Comparison of ENCODE assay signal across 1 cellular context in the genomic region with DNA sequence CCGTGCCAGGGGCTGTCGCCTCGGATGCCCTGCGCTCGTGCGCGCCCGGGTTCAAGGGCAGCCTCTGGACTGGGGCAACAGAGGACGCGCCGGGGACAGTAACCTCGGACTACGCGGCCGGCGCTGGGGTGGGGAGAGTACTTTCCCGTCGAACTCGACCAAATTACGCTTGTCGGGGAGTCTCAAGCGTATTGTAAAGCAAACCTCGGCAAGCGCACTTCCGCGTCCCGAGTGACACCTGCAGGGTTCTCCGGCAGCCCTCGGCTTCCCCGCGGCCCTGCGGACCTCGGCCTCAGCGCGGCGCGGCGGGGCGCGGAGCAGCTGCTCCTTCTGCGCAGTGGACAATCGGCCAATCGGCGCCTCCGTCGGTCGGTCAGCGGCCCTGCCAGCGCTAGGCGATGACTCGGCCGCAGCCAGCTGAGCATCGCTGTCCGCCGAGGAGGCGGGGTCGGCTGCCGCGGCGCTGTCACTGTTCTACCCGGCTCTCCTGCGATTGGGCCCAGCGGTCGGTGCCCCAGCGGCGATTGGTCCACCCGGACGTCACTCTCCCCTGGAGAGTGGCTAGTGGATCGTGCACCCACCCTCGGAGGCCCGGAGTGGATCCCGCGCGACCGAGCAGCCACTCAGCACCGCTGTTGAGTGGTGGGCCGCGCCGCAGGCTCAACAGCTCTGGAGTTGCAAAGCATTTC.
TF ChIP-seq lines count a peak whose summit lies in the region.

A gene with protein sequence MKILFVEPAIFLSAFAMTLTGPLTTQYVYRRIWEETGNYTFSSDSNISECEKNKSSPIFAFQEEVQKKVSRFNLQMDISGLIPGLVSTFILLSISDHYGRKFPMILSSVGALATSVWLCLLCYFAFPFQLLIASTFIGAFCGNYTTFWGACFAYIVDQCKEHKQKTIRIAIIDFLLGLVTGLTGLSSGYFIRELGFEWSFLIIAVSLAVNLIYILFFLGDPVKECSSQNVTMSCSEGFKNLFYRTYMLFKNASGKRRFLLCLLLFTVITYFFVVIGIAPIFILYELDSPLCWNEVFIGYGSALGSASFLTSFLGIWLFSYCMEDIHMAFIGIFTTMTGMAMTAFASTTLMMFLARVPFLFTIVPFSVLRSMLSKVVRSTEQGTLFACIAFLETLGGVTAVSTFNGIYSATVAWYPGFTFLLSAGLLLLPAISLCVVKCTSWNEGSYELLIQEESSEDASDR (minus strand): TSS at position 433 of the 689 bp plus-strand sequence. CDS start 972 bp downstream, outside the sequence.

TF ChIP-seq in WTC11, 78 proteins besides CTCF, POLR2A, EP300 and RAD21 (continued from another document and continues in another):
- TF ChIP-seq, protein P1, sequence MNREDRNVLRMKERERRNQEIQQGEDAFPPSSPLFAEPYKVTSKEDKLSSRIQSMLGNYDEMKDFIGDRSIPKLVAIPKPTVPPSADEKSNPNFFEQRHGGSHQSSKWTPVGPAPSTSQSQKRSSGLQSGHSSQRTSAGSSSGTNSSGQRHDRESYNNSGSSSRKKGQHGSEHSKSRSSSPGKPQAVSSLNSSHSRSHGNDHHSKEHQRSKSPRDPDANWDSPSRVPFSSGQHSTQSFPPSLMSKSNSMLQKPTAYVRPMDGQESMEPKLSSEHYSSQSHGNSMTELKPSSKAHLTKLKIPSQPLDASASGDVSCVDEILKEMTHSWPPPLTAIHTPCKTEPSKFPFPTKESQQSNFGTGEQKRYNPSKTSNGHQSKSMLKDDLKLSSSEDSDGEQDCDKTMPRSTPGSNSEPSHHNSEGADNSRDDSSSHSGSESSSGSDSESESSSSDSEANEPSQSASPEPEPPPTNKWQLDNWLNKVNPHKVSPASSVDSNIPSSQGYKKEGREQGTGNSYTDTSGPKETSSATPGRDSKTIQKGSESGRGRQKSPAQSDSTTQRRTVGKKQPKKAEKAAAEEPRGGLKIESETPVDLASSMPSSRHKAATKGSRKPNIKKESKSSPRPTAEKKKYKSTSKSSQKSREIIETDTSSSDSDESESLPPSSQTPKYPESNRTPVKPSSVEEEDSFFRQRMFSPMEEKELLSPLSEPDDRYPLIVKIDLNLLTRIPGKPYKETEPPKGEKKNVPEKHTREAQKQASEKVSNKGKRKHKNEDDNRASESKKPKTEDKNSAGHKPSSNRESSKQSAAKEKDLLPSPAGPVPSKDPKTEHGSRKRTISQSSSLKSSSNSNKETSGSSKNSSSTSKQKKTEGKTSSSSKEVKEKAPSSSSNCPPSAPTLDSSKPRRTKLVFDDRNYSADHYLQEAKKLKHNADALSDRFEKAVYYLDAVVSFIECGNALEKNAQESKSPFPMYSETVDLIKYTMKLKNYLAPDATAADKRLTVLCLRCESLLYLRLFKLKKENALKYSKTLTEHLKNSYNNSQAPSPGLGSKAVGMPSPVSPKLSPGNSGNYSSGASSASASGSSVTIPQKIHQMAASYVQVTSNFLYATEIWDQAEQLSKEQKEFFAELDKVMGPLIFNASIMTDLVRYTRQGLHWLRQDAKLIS (CRISPR knock-in tag; IDR thresholded peaks at IDR 0.05; ENCODE audit: borderline replicate concordance), result no peak
- no peak for TF ChIP-seq EMX1 (CRISPR knock-in tag; IDR thresholded peaks at IDR 0.05)
- TF ChIP-seq FOXK1 (CRISPR knock-in tag; IDR thresholded peaks at IDR 0.05), result peak; percentile 85; the same call in 1 of the 2 replicates
- no peak for TF ChIP-seq GABPB1 (CRISPR knock-in tag; IDR thresholded peaks at IDR 0.05)
- no peak for TF ChIP-seq ZNF219 (CRISPR knock-in tag; IDR thresholded peaks at IDR 0.05; ENCODE audit: borderline replicate concordance)
- TF ChIP-seq ZNF232 (CRISPR knock-in tag; IDR thresholded peaks at IDR 0.05), result no peak
- TF ChIP-seq, protein P2, sequence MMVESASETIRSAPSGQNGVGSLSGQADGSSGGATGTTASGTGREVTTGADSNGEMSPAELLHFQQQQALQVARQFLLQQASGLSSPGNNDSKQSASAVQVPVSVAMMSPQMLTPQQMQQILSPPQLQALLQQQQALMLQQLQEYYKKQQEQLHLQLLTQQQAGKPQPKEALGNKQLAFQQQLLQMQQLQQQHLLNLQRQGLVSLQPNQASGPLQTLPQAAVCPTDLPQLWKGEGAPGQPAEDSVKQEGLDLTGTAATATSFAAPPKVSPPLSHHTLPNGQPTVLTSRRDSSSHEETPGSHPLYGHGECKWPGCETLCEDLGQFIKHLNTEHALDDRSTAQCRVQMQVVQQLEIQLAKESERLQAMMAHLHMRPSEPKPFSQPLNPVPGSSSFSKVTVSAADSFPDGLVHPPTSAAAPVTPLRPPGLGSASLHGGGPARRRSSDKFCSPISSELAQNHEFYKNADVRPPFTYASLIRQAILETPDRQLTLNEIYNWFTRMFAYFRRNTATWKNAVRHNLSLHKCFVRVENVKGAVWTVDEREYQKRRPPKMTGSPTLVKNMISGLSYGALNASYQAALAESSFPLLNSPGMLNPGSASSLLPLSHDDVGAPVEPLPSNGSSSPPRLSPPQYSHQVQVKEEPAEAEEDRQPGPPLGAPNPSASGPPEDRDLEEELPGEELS (CRISPR knock-in tag; IDR thresholded peaks at IDR 0.05), result peak; percentile 91
- TF ChIP-seq, protein P3, sequence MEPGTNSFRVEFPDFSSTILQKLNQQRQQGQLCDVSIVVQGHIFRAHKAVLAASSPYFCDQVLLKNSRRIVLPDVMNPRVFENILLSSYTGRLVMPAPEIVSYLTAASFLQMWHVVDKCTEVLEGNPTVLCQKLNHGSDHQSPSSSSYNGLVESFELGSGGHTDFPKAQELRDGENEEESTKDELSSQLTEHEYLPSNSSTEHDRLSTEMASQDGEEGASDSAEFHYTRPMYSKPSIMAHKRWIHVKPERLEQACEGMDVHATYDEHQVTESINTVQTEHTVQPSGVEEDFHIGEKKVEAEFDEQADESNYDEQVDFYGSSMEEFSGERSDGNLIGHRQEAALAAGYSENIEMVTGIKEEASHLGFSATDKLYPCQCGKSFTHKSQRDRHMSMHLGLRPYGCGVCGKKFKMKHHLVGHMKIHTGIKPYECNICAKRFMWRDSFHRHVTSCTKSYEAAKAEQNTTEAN (CRISPR knock-in tag; IDR thresholded peaks at IDR 0.05), result no peak
- TF ChIP-seq, protein P4, sequence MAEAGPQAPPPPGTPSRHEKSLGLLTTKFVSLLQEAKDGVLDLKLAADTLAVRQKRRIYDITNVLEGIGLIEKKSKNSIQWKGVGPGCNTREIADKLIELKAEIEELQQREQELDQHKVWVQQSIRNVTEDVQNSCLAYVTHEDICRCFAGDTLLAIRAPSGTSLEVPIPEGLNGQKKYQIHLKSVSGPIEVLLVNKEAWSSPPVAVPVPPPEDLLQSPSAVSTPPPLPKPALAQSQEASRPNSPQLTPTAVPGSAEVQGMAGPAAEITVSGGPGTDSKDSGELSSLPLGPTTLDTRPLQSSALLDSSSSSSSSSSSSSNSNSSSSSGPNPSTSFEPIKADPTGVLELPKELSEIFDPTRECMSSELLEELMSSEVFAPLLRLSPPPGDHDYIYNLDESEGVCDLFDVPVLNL (CRISPR knock-in tag; IDR thresholded peaks at IDR 0.05; ENCODE audit: borderline replicate concordance, low read depth), result no peak
- TF ChIP-seq, protein P5, sequence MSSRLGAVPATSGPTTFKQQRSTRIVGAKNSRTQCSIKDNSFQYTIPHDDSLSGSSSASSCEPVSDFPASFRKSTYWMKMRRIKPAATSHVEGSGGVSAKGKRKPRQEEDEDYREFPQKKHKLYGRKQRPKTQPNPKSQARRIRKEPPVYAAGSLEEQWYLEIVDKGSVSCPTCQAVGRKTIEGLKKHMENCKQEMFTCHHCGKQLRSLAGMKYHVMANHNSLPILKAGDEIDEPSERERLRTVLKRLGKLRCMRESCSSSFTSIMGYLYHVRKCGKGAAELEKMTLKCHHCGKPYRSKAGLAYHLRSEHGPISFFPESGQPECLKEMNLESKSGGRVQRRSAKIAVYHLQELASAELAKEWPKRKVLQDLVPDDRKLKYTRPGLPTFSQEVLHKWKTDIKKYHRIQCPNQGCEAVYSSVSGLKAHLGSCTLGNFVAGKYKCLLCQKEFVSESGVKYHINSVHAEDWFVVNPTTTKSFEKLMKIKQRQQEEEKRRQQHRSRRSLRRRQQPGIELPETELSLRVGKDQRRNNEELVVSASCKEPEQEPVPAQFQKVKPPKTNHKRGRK (CRISPR knock-in tag; IDR thresholded peaks at IDR 0.05; ENCODE audit: borderline replicate concordance), result no peak
- no peak for TF ChIP-seq OVOL2 (CRISPR knock-in tag; IDR thresholded peaks at IDR 0.05; ENCODE audit: borderline replicate concordance)
- TF ChIP-seq, protein P6, sequence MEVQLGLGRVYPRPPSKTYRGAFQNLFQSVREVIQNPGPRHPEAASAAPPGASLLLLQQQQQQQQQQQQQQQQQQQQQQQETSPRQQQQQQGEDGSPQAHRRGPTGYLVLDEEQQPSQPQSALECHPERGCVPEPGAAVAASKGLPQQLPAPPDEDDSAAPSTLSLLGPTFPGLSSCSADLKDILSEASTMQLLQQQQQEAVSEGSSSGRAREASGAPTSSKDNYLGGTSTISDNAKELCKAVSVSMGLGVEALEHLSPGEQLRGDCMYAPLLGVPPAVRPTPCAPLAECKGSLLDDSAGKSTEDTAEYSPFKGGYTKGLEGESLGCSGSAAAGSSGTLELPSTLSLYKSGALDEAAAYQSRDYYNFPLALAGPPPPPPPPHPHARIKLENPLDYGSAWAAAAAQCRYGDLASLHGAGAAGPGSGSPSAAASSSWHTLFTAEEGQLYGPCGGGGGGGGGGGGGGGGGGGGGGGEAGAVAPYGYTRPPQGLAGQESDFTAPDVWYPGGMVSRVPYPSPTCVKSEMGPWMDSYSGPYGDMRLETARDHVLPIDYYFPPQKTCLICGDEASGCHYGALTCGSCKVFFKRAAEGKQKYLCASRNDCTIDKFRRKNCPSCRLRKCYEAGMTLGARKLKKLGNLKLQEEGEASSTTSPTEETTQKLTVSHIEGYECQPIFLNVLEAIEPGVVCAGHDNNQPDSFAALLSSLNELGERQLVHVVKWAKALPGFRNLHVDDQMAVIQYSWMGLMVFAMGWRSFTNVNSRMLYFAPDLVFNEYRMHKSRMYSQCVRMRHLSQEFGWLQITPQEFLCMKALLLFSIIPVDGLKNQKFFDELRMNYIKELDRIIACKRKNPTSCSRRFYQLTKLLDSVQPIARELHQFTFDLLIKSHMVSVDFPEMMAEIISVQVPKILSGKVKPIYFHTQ (CRISPR knock-in tag; IDR thresholded peaks at IDR 0.05), result no peak
- TF ChIP-seq, protein P7, sequence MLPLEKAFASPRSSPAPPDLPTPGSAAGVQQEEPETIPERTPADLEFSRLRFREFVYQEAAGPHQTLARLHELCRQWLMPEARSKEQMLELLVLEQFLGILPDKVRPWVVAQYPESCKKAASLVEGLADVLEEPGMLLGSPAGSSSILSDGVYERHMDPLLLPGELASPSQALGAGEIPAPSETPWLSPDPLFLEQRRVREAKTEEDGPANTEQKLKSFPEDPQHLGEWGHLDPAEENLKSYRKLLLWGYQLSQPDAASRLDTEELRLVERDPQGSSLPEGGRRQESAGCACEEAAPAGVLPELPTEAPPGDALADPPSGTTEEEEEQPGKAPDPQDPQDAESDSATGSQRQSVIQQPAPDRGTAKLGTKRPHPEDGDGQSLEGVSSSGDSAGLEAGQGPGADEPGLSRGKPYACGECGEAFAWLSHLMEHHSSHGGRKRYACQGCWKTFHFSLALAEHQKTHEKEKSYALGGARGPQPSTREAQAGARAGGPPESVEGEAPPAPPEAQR (CRISPR knock-in tag; IDR thresholded peaks at IDR 0.05), result no peak
- TF ChIP-seq TEAD1 (CRISPR knock-in tag; IDR thresholded peaks at IDR 0.05), result peak; percentile 72
- no peak for TF ChIP-seq HMGA2 (CRISPR knock-in tag; IDR thresholded peaks at IDR 0.05)
- no peak for TF ChIP-seq CREM (CRISPR knock-in tag; IDR thresholded peaks at IDR 0.05)
- no peak for TF ChIP-seq MXD4 (CRISPR knock-in tag; IDR thresholded peaks at IDR 0.05; ENCODE audit: borderline replicate concordance)
- no peak for TF ChIP-seq SMAD3 (CRISPR knock-in tag; IDR thresholded peaks at IDR 0.05; ENCODE audit: borderline replicate concordance)
- no peak for TF ChIP-seq NR1H2 (CRISPR knock-in tag; IDR thresholded peaks at IDR 0.05)
- TF ChIP-seq ELF4 (CRISPR knock-in tag; IDR thresholded peaks at IDR 0.05; ENCODE audit: low read depth), result no peak
- no peak for TF ChIP-seq NFATC4 (CRISPR knock-in tag; IDR thresholded peaks at IDR 0.05)
- TF ChIP-seq, protein P8, sequence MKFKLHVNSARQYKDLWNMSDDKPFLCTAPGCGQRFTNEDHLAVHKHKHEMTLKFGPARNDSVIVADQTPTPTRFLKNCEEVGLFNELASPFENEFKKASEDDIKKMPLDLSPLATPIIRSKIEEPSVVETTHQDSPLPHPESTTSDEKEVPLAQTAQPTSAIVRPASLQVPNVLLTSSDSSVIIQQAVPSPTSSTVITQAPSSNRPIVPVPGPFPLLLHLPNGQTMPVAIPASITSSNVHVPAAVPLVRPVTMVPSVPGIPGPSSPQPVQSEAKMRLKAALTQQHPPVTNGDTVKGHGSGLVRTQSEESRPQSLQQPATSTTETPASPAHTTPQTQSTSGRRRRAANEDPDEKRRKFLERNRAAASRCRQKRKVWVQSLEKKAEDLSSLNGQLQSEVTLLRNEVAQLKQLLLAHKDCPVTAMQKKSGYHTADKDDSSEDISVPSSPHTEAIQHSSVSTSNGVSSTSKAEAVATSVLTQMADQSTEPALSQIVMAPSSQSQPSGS (CRISPR knock-in tag; IDR thresholded peaks at IDR 0.05; ENCODE audit: borderline replicate concordance, low read depth), result no peak
- TF ChIP-seq, protein P9, sequence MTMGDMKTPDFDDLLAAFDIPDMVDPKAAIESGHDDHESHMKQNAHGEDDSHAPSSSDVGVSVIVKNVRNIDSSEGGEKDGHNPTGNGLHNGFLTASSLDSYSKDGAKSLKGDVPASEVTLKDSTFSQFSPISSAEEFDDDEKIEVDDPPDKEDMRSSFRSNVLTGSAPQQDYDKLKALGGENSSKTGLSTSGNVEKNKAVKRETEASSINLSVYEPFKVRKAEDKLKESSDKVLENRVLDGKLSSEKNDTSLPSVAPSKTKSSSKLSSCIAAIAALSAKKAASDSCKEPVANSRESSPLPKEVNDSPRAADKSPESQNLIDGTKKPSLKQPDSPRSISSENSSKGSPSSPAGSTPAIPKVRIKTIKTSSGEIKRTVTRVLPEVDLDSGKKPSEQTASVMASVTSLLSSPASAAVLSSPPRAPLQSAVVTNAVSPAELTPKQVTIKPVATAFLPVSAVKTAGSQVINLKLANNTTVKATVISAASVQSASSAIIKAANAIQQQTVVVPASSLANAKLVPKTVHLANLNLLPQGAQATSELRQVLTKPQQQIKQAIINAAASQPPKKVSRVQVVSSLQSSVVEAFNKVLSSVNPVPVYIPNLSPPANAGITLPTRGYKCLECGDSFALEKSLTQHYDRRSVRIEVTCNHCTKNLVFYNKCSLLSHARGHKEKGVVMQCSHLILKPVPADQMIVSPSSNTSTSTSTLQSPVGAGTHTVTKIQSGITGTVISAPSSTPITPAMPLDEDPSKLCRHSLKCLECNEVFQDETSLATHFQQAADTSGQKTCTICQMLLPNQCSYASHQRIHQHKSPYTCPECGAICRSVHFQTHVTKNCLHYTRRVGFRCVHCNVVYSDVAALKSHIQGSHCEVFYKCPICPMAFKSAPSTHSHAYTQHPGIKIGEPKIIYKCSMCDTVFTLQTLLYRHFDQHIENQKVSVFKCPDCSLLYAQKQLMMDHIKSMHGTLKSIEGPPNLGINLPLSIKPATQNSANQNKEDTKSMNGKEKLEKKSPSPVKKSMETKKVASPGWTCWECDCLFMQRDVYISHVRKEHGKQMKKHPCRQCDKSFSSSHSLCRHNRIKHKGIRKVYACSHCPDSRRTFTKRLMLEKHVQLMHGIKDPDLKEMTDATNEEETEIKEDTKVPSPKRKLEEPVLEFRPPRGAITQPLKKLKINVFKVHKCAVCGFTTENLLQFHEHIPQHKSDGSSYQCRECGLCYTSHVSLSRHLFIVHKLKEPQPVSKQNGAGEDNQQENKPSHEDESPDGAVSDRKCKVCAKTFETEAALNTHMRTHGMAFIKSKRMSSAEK (CRISPR knock-in tag; IDR thresholded peaks at IDR 0.05; ENCODE audit: borderline replicate concordance), result no peak
- TF ChIP-seq TEAD4 (CRISPR knock-in tag; IDR thresholded peaks at IDR 0.05), result no peak
- no peak for TF ChIP-seq ATF1 (CRISPR knock-in tag; IDR thresholded peaks at IDR 0.05)
- TF ChIP-seq FOXP1 (CRISPR knock-in tag; IDR thresholded peaks at IDR 0.05; ENCODE audit: borderline replicate concordance), result peak; percentile 80; the same call in 1 of the 2 replicates
- TF ChIP-seq KAT7 (CRISPR knock-in tag; IDR thresholded peaks at IDR 0.05; ENCODE audit: borderline replicate concordance), result no peak
- TF ChIP-seq, protein P10, sequence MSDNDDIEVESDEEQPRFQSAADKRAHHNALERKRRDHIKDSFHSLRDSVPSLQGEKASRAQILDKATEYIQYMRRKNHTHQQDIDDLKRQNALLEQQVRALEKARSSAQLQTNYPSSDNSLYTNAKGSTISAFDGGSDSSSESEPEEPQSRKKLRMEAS (CRISPR knock-in tag; IDR thresholded peaks at IDR 0.05), result peak; percentile 80
